In the genomic region with DNA sequence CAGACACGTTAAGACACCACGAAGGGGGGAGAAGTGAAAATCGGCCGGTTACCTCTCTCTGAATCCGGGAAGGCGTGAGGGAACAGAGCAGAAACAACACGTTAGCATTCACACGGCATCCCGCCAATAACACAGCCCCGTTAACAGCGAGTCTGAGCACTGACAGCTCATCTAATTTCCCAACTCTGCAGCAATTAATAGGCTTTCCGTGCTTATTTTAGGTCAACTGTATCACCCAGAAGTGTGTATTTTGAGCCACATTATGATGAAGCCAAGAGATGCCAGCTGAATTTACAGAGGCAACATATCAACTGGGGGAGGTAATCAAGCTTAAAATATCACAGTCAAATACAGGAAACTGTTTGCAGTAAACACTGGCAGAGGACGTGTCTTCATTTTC, we compare ENCODE assay signal across 15 cellular contexts.
DNase-seq lines count a peak whose midpoint lies in the region; ATAC-seq and TF ChIP-seq lines count a peak whose summit lies in the region.
"Had no signal": no experiment of that assay in that cellular context is flagged by ENCODE, and none has a peak within 500 bp of the region (broad histone marks: within the 10 kb centered on the region; RNA-seq: fewer than 3 reads in every experiment).

No MANE protein-coding gene starts in this region.

- H3K36me3 Mint-ChIP-seq in brain (peaks cover 9% of the 10 kb centered on the region), progenitor cell of endocrine pancreas (ENCODE audit: insufficient read depth) (peaks cover 3% of the 10 kb centered on the region)
- H3K36me3 Mint-ChIP-seq: CD4-positive, CD25-positive, alpha-beta regulatory T cell had no signal

- peaks cover 3% of the 10 kb centered on the region for H3K27me3 Mint-ChIP-seq in brain
- no peaks in the 10 kb centered on the region for H3K27me3 Mint-ChIP-seq in progenitor cell of endocrine pancreas

- no peaks in the 10 kb centered on the region for H3K4me1 ChIP-seq in foreskin keratinocyte

- H3K27me3 ChIP-seq in foreskin keratinocyte: no peaks in the 10 kb centered on the region

- H3K9me3 Mint-ChIP-seq in brain: no peaks in the 10 kb centered on the region
- H3K9me3 Mint-ChIP-seq in progenitor cell of endocrine pancreas (ENCODE audit: low read depth): no peaks in the 10 kb centered on the region
- H3K9me3 Mint-ChIP-seq: CD4-positive, CD25-positive, alpha-beta regulatory T cell had no signal

- DNase-seq in EH (ENCODE audit: low read depth) (peak; percentile 65), NCI-H2029 (lab: John Stamatoyannopoulos, UW) (peak; percentile 70), progenitor cell of endocrine pancreas (ENCODE audit: low spot score, unreplicated experiment) (no peak), foreskin keratinocyte (no peak)
- DNase-seq: activated CD4-positive, alpha-beta T cell treated with anti-CD3 and anti-CD28 coated beads, Interleukin-2, amount 50 U/mL, for 48 hours; activated naive CD4-positive, alpha-beta T cell; CD4-positive, CD25-positive, alpha-beta regulatory T cell; OCI-M1; stimulated activated CD4-positive, alpha-beta T cell treated with anti-CD3 and anti-CD28 coated beads, Interleukin-4, amount 100 ng/mL, for 1 hour; stimulated activated naive CD4-positive, alpha-beta T cell treated with Interleukin-2 at 50 U/mL for 16 hours; T-helper 17 cell had no signal

- ATAC-seq in HG03139 (IDR thresholded peaks at IDR 0.05; ENCODE audit: unreplicated experiment) (no peak), foreskin keratinocyte (no peak), GM18498 (IDR thresholded peaks at IDR 0.05; ENCODE audit: unreplicated experiment) (no peak), HG02642 (IDR thresholded peaks at IDR 0.05; ENCODE audit: poor library complexity, unreplicated experiment) (no peak)
- ATAC-seq: T-helper 17 cell had no signal

- no peak overlapping the region for H3K27ac ChIP-seq in foreskin keratinocyte

- H3K4me1 Mint-ChIP-seq in brain (peaks cover 63% of the 10 kb centered on the region), progenitor cell of endocrine pancreas (ENCODE audit: low read depth) (peaks cover 21% of the 10 kb centered on the region)
- H3K4me1 Mint-ChIP-seq: CD4-positive, CD25-positive, alpha-beta regulatory T cell had no signal

- H3K27ac Mint-ChIP-seq in brain (peak overlapping the region; percentile 12 to 91 (median 73)), progenitor cell of endocrine pancreas (peak overlapping the region; percentile 42)
- H3K27ac Mint-ChIP-seq: CD4-positive, CD25-positive, alpha-beta regulatory T cell; T-helper 17 cell had no signal

- H3K4me3 Mint-ChIP-seq in brain (peak overlapping the region in 4 of 5 experiments; percentile 64 to 75 (median 66)), progenitor cell of endocrine pancreas (ENCODE audit: low read depth) (no peak overlapping the region)
- H3K4me3 Mint-ChIP-seq: CD4-positive, CD25-positive, alpha-beta regulatory T cell; T-helper 17 cell had no signal

- TF ChIP-seq CTCF in brain (conservative IDR thresholded peaks at IDR 0.05) (no peak), progenitor cell of endocrine pancreas (IDR thresholded peaks at IDR 0.05; ENCODE audit: unreplicated experiment) (no peak), foreskin keratinocyte (conservative IDR thresholded peaks at IDR 0.05) (no peak)

Comparison
In these comparisons a context has a peak if more than half of its experiments do, and no peak if none do; other contexts are left out.
1. DNase-seq: peak in EH (single experiment) and NCI-H2029 (single experiment); none in progenitor cell of endocrine pancreas (single experiment) and foreskin keratinocyte (0 of 2).